ENCODE assay signal across 8 cellular contexts in genomic region chr13:30394798-30395191, GRCh38. TPM values are rescaled to one million over a fixed set of nuclear protein-coding genes. Genes with fewer than 3 reads are reported as not detected.
DNase-seq lines count a peak whose midpoint lies in the region; ATAC-seq and TF ChIP-seq lines count a peak whose summit lies in the region.

No MANE protein-coding gene starts in this region.

- no peaks in the 10 kb centered on the region for H3K9me3 Mint-ChIP-seq in activated CD4-positive, alpha-beta T cell treated with anti-CD3 and anti-CD28 coated beads, Interleukin-2, amount 10 ng/mL, durations not matched to agents 7 days and 5 days
- H3K9me3 Mint-ChIP-seq in T-helper 1 cell treated with Interleukin-12 subunit alpha and Interleukin-12 subunit beta and Interleukin-4 antibody, amounts not matched to agents 30 μg/mL and 1 μg/mL, for 36 hours: no peaks in the 10 kb centered on the region

- TF ChIP-seq POLR2A in gastroesophageal sphincter (IDR thresholded peaks at IDR 0.05): no peak

- peak overlapping the region; percentile 79 for H3K4me3 Mint-ChIP-seq in activated CD4-positive, alpha-beta T cell treated with anti-CD3 and anti-CD28 coated beads, Interleukin-2, amount 10 ng/mL, durations not matched to agents 7 days and 5 days
- peak overlapping the region; percentile 83 for H3K4me3 Mint-ChIP-seq in T-helper 1 cell treated with Interleukin-12 subunit alpha and Interleukin-12 subunit beta and Interleukin-4 antibody, amounts not matched to agents 30 μg/mL and 1 μg/mL, for 36 hours

- TF ChIP-seq CTCF in gastroesophageal sphincter (IDR thresholded peaks at IDR 0.05): no peak

- H3K4me3 ChIP-seq in gastroesophageal sphincter: peak overlapping the region; percentile 62 to 97

- no peaks in the 10 kb centered on the region for H3K36me3 ChIP-seq in gastroesophageal sphincter

- H3K4me1 Mint-ChIP-seq in activated CD4-positive, alpha-beta T cell treated with anti-CD3 and anti-CD28 coated beads, Interleukin-2, amount 10 ng/mL, durations not matched to agents 7 days and 5 days: peaks cover 67% of the 10 kb centered on the region
- peaks cover 40% of the 10 kb centered on the region for H3K4me1 Mint-ChIP-seq in T-helper 1 cell treated with Interleukin-12 subunit alpha and Interleukin-12 subunit beta and Interleukin-4 antibody, amounts not matched to agents 30 μg/mL and 1 μg/mL, for 36 hours (ENCODE audit: low read depth)

- ATAC-seq in HG03060 (IDR thresholded peaks at IDR 0.05; ENCODE audit: low read depth, unreplicated experiment) (peak; percentile 43), gastroesophageal sphincter (no peak)

- no peaks in the 10 kb centered on the region for H3K27me3 Mint-ChIP-seq in activated CD4-positive, alpha-beta T cell treated with anti-CD3 and anti-CD28 coated beads, Interleukin-2, amount 10 ng/mL, durations not matched to agents 7 days and 5 days
- H3K27me3 Mint-ChIP-seq in T-helper 1 cell treated with Interleukin-12 subunit alpha and Interleukin-12 subunit beta and Interleukin-4 antibody, amounts not matched to agents 30 μg/mL and 1 μg/mL, for 36 hours (ENCODE audit: low read depth): no peaks in the 10 kb centered on the region

- peaks cover 2% of the 10 kb centered on the region for H3K36me3 Mint-ChIP-seq in activated CD4-positive, alpha-beta T cell treated with anti-CD3 and anti-CD28 coated beads, Interleukin-2, amount 10 ng/mL, durations not matched to agents 7 days and 5 days (ENCODE audit: low read depth)
- H3K36me3 Mint-ChIP-seq in T-helper 1 cell treated with Interleukin-12 subunit alpha and Interleukin-12 subunit beta and Interleukin-4 antibody, amounts not matched to agents 30 μg/mL and 1 μg/mL, for 36 hours (ENCODE audit: low read depth): no peaks in the 10 kb centered on the region

- peak overlapping the region; percentile 92 to 100 (median 94) for H3K27ac ChIP-seq in gastroesophageal sphincter

- peaks cover 0 to 11% (median 0%) of the 10 kb centered on the region in 3 donors for H3K4me1 ChIP-seq in gastroesophageal sphincter

- peak; percentile 53 for DNase-seq in activated CD4-positive, alpha-beta T cell treated with anti-CD3 and anti-CD28 coated beads, Interleukin-2, amount 10 ng/mL, durations not matched to agents 7 days and 5 days
- DNase-seq in activated CD4-positive, alpha-beta T cell treated with anti-CD3 and anti-CD28 coated beads for 4 hours: no peak
- DNase-seq in retina (peak; percentile 17), amygdala (lab: John Stamatoyannopoulos, UW) (no peak), T-helper 9 cell (no peak)

- WGBS in gastroesophageal sphincter (ENCODE audit: low coverage in 1 of 2), 2 donors: 0 to 1% methylated on average over 6 of the region's 6 CpGs

- no peaks in the 10 kb centered on the region for H3K9me3 ChIP-seq in gastroesophageal sphincter

- POLR2A ChIA-PET in activated CD4-positive, alpha-beta T cell treated with anti-CD3 and anti-CD28 coated beads, Interleukin-2, amount 10 ng/mL, durations not matched to agents 7 days and 5 days (lab: Charles Lee): interaction anchor here (1.5 to 2.1 kb wide), 2 partner anchors 18 to 88 kb away, joined by 3 to 5 read pairs; partner anchors contain the start of gene KATNAL1

- CTCF ChIA-PET in activated CD4-positive, alpha-beta T cell treated with anti-CD3 and anti-CD28 coated beads, Interleukin-2, amount 10 ng/mL, durations not matched to agents 7 days and 5 days (lab: Charles Lee): interaction anchor here (5.6 kb wide), 1 partner anchor 14 kb away, joined by 49 read pairs; no protein-coding TSS in a partner anchor

- H3K27me3 ChIP-seq in gastroesophageal sphincter: no peaks in the 10 kb centered on the region

- H3K27ac Mint-ChIP-seq in activated CD4-positive, alpha-beta T cell treated with anti-CD3 and anti-CD28 coated beads, Interleukin-2, amount 10 ng/mL, durations not matched to agents 7 days and 5 days: peak overlapping the region; percentile 100
- H3K27ac Mint-ChIP-seq in T-helper 1 cell treated with Interleukin-12 subunit alpha and Interleukin-12 subunit beta and Interleukin-4 antibody, amounts not matched to agents 30 μg/mL and 1 μg/mL, for 36 hours: peak overlapping the region; percentile 96

- no peak for TF ChIP-seq EP300 in gastroesophageal sphincter (IDR thresholded peaks at IDR 0.05)

RNA-seq across cellular contexts. Expression of gene UBE2L5, which starts 27.5 kb away (rescaled TPM):
- under 1 TPM in 1 of 2 experiments, not detected in 1; 0.17 TPM for total RNA-seq in activated CD4-positive, alpha-beta T cell treated with anti-CD3 and anti-CD28 coated beads, Interleukin-2, amount 10 ng/mL, durations not matched to agents 7 days and 5 days
- total RNA-seq in gastroesophageal sphincter: under 1 TPM in 1 of 4 donors, not detected in 3; 0.31 TPM

Comparison
In these comparisons a context has a peak if more than half of its experiments do, and no peak if none do; other contexts are left out.
1. DNase-seq: peak in activated CD4-positive, alpha-beta T cell treated with anti-CD3 and anti-CD28 coated beads, Interleukin-2, amount 10 ng/mL, durations not matched to agents 7 days and 5 days (single experiment) and retina (single experiment); none in activated CD4-positive, alpha-beta T cell treated with anti-CD3 and anti-CD28 coated beads for 4 hours (0 of 2), amygdala (0 of 56) and T-helper 9 cell (single experiment).